ENCODE assay signal across 9 cellular contexts in genomic region chr1:160047116-160047991, GRCh38. TPM values are rescaled to one million over a fixed set of nuclear protein-coding genes. Genes with fewer than 3 reads are reported as not detected.
DNase-seq lines count a peak whose midpoint lies in the region; ATAC-seq and TF ChIP-seq lines count a peak whose summit lies in the region.
"Had no signal": no experiment of that assay in that cellular context is flagged by ENCODE, and none has a peak within 500 bp of the region (broad histone marks: within the 10 kb centered on the region; RNA-seq: fewer than 3 reads in every experiment).

No MANE protein-coding gene starts in this region.

- no peaks in the 10 kb centered on the region for H3K36me3 Mint-ChIP-seq in activated naive CD8-positive, alpha-beta T cell

- H3K4me1 ChIP-seq in sigmoid colon (peaks cover 0 to 26% (median 15%) of the 10 kb centered on the region in 4 donors), adrenal gland (replicated peaks in 1 of 2) (peaks cover 0 to 5% of the 10 kb centered on the region in 2 donors)

- ATAC-seq in HG02981 (IDR thresholded peaks at IDR 0.05; ENCODE audit: unreplicated experiment), result peak; percentile 29

- no peaks in the 10 kb centered on the region for H3K27me3 ChIP-seq in sigmoid colon
- H3K27me3 ChIP-seq in adrenal gland, result no peaks in the 10 kb centered on the region

- no peak for TF ChIP-seq POLR2A in sigmoid colon (IDR thresholded peaks at IDR 0.05)
- TF ChIP-seq POLR2A in adrenal gland (IDR thresholded peaks at IDR 0.05), result no peak

- TF ChIP-seq CTCF in sigmoid colon (IDR thresholded peaks at IDR 0.05) (no peak), adrenal gland (IDR thresholded peaks at IDR 0.05) (no peak)

- intact Hi-C loops in sigmoid colon (cut with DNase I) (loop anchor here (2.0 kb wide), 1 partner anchor 37 kb away; no protein-coding TSS in a partner anchor), adrenal gland (cut with DNase I) (loop anchor here in 1 of 2 donors (2.0 kb wide), 1 partner anchor 37 kb away; no protein-coding TSS in a partner anchor)

- TF ChIP-seq EP300 in sigmoid colon (IDR thresholded peaks at IDR 0.05), result no peak

- peaks cover 6% of the 10 kb centered on the region for H3K27me3 Mint-ChIP-seq in activated naive CD8-positive, alpha-beta T cell

- no peaks in the 10 kb centered on the region for H3K36me3 ChIP-seq in sigmoid colon
- H3K36me3 ChIP-seq in adrenal gland (replicated peaks in 1 of 2), result no peaks in the 10 kb centered on the region

- DNase-seq in SIG-M5 treated with dmso at 0.1 percent for 504 hours (lab: John Stamatoyannopoulos, UW; ENCODE audit: unreplicated experiment) (peak; percentile 46), SIG-M5 (lab: John Stamatoyannopoulos, UW) (no peak), sigmoid colon (no peak), ureter (ENCODE audit: low spot score) (no peak), COLO829 (ENCODE audit: low spot score) (no peak), adrenal gland (no peak)

- peak overlapping the region; percentile 81 for H3K4me3 Mint-ChIP-seq in activated naive CD8-positive, alpha-beta T cell

- WGBS in sigmoid colon, 2 donors, result 64 to 74% methylated on average over 9 of the region's 9 CpGs
- WGBS in adrenal gland, 4 donors, result 61 to 79% (median 71%) methylated on average over 9 of the region's 9 CpGs

- H3K27ac ChIP-seq in sigmoid colon (peak overlapping the region in 3 of 4 donors; percentile 13 to 42 (median 37)), adrenal gland (no peak overlapping the region)

- H3K4me3 ChIP-seq in sigmoid colon (peak overlapping the region in 1 of 4 donors; percentile 7), adrenal gland (no peak overlapping the region)

- peak overlapping the region; percentile 31 for H3K27ac Mint-ChIP-seq in activated naive CD8-positive, alpha-beta T cell

- no peaks in the 10 kb centered on the region for H3K9me3 Mint-ChIP-seq in activated naive CD8-positive, alpha-beta T cell (ENCODE audit: low read depth)

- no peaks in the 10 kb centered on the region for H3K9me3 ChIP-seq in sigmoid colon
- no peaks in the 10 kb centered on the region for H3K9me3 ChIP-seq in adrenal gland (replicated peaks in 1 of 3)

- H3K4me1 Mint-ChIP-seq in activated naive CD8-positive, alpha-beta T cell (ENCODE audit: low read depth), result peaks cover 11% of the 10 kb centered on the region

RNA-seq across cellular contexts. Expression of gene PIGM, which starts 15.6 kb away (rescaled TPM):
- 1 to 10 TPM; 3.3 to 4.7 (median 4.5) TPM for total RNA-seq in sigmoid colon
- polyA plus RNA-seq in sigmoid colon, result 1 to 10 TPM in 1 of 3 donors, under 1 TPM in 2; 0.60 to 3.6 (median 0.69) TPM
- 11.1 TPM for total RNA-seq in ureter
- 1 to 10 TPM; 5.3 to 9.4 (median 7.4) TPM for total RNA-seq in adrenal gland
- 1 to 10 TPM; 3.0 to 9.4 (median 3.5) TPM for polyA plus RNA-seq in adrenal gland

RNA-seq across cellular contexts. Expression of gene KCNJ10, which starts 22.6 kb away (rescaled TPM):
- under 1 TPM in 2 of 4 donors, not detected in 2; 0.27 to 0.36 TPM for total RNA-seq in sigmoid colon
- polyA plus RNA-seq in sigmoid colon, result 1 to 10 TPM in 1 of 3 donors, under 1 TPM in 1, not detected in 1; 0.23 to 1.3 TPM
- not detected for total RNA-seq in ureter
- total RNA-seq in adrenal gland, result under 1 TPM in 2 of 8 donors, not detected in 6; 0.19 to 0.32 TPM
- polyA plus RNA-seq in adrenal gland, result under 1 TPM in 2 of 3 donors, not detected in 1; 0.13 TPM
- total RNA-seq: A172 had no signal

RNA-seq across cellular contexts. Expression of gene KCNJ9, which starts 34.0 kb away (rescaled TPM):
- total RNA-seq in sigmoid colon, result under 1 TPM; under 0.01 to 0.36 (median 0.27) TPM
- under 1 TPM in 1 of 3 donors, not detected in 2; 0.22 TPM for polyA plus RNA-seq in sigmoid colon
- not detected for total RNA-seq in ureter
- 1 to 10 TPM in 1 of 8 donors, under 1 TPM in 1, not detected in 6; 0.14 to 1.1 TPM for total RNA-seq in adrenal gland
- under 1 TPM; 0.16 to 0.24 (median 0.20) TPM for polyA plus RNA-seq in adrenal gland
- total RNA-seq: A172 had no signal

RNA-seq across cellular contexts. Expression of gene IGSF8, which starts 51.1 kb away (rescaled TPM):
- total RNA-seq in sigmoid colon (10 to 100 TPM; 11.1 to 11.4 (median 11.3) TPM), ureter (22.4 TPM), adrenal gland (10 to 100 TPM; 15.0 to 42.9 (median 24.1) TPM)
- polyA plus RNA-seq in sigmoid colon (10 to 100 TPM in 1 of 3 donors, 1 to 10 TPM in 2; 4.8 to 34.9 (median 7.2) TPM), adrenal gland (10 to 100 TPM in 2 of 3 donors, 1 to 10 TPM in 1; 9.7 to 24.9 (median 20.8) TPM)

Comparison
In these comparisons a context has a peak if more than half of its experiments do, and no peak if none do; other contexts are left out.
1. H3K27ac ChIP-seq: peak in sigmoid colon (3 of 4); none in adrenal gland (0 of 5).